Comparison of ENCODE assay signal across 8 cellular contexts in the genomic region with DNA sequence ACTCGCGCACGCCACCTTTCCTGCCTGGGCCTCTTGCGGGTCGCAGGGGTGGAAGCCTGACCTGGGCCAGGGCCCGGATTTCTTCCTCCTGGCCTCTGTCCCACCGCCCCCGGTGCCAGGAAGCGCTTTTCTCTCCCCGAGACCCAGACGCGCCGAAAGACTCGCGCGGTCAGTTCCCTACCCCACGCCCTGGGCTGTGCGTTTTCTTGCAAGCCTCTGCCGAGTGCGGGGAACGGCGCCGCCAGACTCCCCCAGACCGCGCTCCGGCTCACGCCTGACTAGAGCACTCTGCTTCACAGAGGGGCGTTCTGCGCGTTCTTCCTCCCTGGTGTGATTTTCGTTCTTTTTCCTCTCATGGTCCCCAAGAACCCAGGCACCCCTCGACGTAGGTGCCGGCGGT. TPM values are rescaled to one million over a fixed set of nuclear protein-coding genes. Genes with fewer than 3 reads are reported as not detected.
"Had no signal": no experiment of that assay in that cellular context is flagged by ENCODE, and none has a peak within 500 bp of the region (broad histone marks: within the 10 kb centered on the region; RNA-seq: fewer than 3 reads in every experiment).

No MANE protein-coding gene starts in this region.

RNA-seq across cellular contexts. Expression of gene FOXD4L3, which starts 4.5 kb away (rescaled TPM):
- total RNA-seq: ascending aorta, dermis blood vessel endothelial cell, frontal cortex, neural crest cell, posterior vena cava, SJSA1 had no signal
- polyA plus RNA-seq: adipose tissue had no signal

RNA-seq across cellular contexts. Expression of gene PGM5, which starts 49.3 kb away (rescaled TPM):
- total RNA-seq: T-helper 1 cell treated with Interleukin-12 subunit alpha and Interleukin-12 subunit beta and Interleukin-4 antibody, amounts not matched to agents 30 ng/mL and 1 ng/mL, for 36 hours had no signal
